In the genomic region with DNA sequence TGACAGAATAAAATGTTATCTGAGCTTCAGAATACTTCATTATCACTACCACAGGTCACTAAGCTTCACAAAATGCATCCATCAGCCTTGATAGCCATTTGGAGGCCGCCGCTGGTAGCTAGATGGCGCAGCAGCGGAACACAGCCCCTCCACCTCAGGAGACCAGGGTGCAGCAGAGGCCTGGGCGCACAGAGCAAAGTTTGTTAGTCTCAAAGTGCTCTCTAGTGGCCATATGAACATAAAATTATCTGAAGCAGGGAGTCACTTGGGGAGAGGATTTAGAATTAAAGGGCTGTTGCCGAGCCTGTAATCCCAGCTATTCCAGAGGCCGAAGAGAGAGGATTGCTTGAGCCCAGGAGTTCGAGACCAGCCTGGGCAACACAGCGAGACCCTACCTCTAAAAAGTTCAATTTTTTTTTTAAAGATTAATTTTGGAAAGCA, we compare ENCODE assay signal across 8 cellular contexts. TPM values are rescaled to one million over a fixed set of nuclear protein-coding genes. Genes with fewer than 3 reads are reported as not detected.
DNase-seq lines count a peak whose midpoint lies in the region; ATAC-seq, FAIRE-seq and TF ChIP-seq lines count a peak whose summit lies in the region.

No MANE protein-coding gene starts in this region.

- H3K9me3 Mint-ChIP-seq in glutamatergic neuron (ENCODE audit: unreplicated experiment): peaks cover 3% of the 10 kb centered on the region

- H3K27ac ChIP-seq in Peyer's patch: no peak overlapping the region

- H3K27me3 ChIP-seq in Peyer's patch: no peaks in the 10 kb centered on the region

- no peaks in the 10 kb centered on the region for H3K27me3 Mint-ChIP-seq in glutamatergic neuron (ENCODE audit: unreplicated experiment)

- DNase-seq in ELR (ENCODE audit: low read depth) (peak; percentile 79), HTR-8/SVneo (ENCODE audit: insufficient read length, low spot score) (peak; percentile 77), Peyer's patch (peak; percentile 63 to 90 (median 73)), glutamatergic neuron (peak; percentile 64), sciatic nerve (ENCODE audit: low spot score) (peak; percentile 73), NCI-H446 treated with DMSO at 0.1 percent for 48 hours (lab: John Stamatoyannopoulos, UW) (no peak)
- peak; percentile 18 for DNase-seq in activated T-helper 9 cell treated with anti-CD3 and anti-CD28 coated beads, Interleukin-2, amount 50 U/mL, for 16 hours (ENCODE audit: low read depth)

- H3K4me1 ChIP-seq in Peyer's patch: peaks cover 0 to 6% (median 0%) of the 10 kb centered on the region in 4 donors

- H3K36me3 Mint-ChIP-seq in glutamatergic neuron (ENCODE audit: unreplicated experiment): no peaks in the 10 kb centered on the region

- H3K36me3 ChIP-seq in Peyer's patch: no peaks in the 10 kb centered on the region

- H3K4me3 ChIP-seq in Peyer's patch: no peak overlapping the region

- ATAC-seq in GM21529 (IDR thresholded peaks at IDR 0.05; ENCODE audit: unreplicated experiment): peak; percentile 100
- peak; percentile 80 for ATAC-seq in sciatic nerve

- H3K4me3 Mint-ChIP-seq in glutamatergic neuron (ENCODE audit: unreplicated experiment): no peak overlapping the region

- no peaks in the 10 kb centered on the region for H3K9me3 ChIP-seq in Peyer's patch

- FAIRE-seq in HTR-8/SVneo (lab: Jason Lieb, UNC): peak; percentile 74

- no peaks in the 10 kb centered on the region for H3K4me1 Mint-ChIP-seq in glutamatergic neuron (ENCODE audit: low read depth, unreplicated experiment)

- intact Hi-C loops in sciatic nerve (cut with DNase I): no loop called here

- TF ChIP-seq CTCF in Peyer's patch (IDR thresholded peaks at IDR 0.05): peak in 5 of 6 experiments; percentile 30 to 66 (median 63)
- no peak for TF ChIP-seq CTCF in glutamatergic neuron (IDR thresholded peaks at IDR 0.05; ENCODE audit: partially characterized antibody, unreplicated experiment)

- no peak for TF ChIP-seq POLR2A in Peyer's patch (IDR thresholded peaks at IDR 0.05)

- H3K27ac Mint-ChIP-seq in glutamatergic neuron (ENCODE audit: unreplicated experiment): no peak overlapping the region

RNA-seq across cellular contexts. Expression of gene DCTD, which starts 8.1 kb away (rescaled TPM):
- 10 to 100 TPM; 21.7 to 42.1 (median 28.4) TPM for total RNA-seq in Peyer's patch
- total RNA-seq in glutamatergic neuron (ENCODE audit: unreplicated experiment): 44.5 TPM
- total RNA-seq in sciatic nerve: 85.2 TPM
